8 cellular contexts compared by ENCODE assay signal in genomic region chrX:131747173-131747572, GRCh38.
DNase-seq lines count a peak whose midpoint lies in the region; ATAC-seq, FAIRE-seq and TF ChIP-seq lines count a peak whose summit lies in the region.

No MANE protein-coding gene starts in this region.

- ATAC-seq in GM19467 (IDR thresholded peaks at IDR 0.05; ENCODE audit: unreplicated experiment) (peak; percentile 45), GM19452 (IDR thresholded peaks at IDR 0.05; ENCODE audit: unreplicated experiment) (no peak)

- peak overlapping the region; percentile 55 to 83 (median 80) for H3K4me2 ChIP-seq in BLaER1 treated with 17β-estradiol and CSF1 and Interleukin-3, amounts not matched to agents 10 nM and 100 nM

- H3K27me3 Mint-ChIP-seq in activated CD4-positive, alpha-beta T cell treated with anti-CD3 and anti-CD28 coated beads, Interleukin-2, amount 10 ng/mL, durations not matched to agents 24 days and 14 days: no peaks in the 10 kb centered on the region

- peak; percentile 12 for FAIRE-seq in endometrium (lab: Jason Lieb, UNC)

- H3K9me3 Mint-ChIP-seq in activated CD4-positive, alpha-beta T cell treated with anti-CD3 and anti-CD28 coated beads, Interleukin-2, amount 10 ng/mL, durations not matched to agents 24 days and 14 days: no peaks in the 10 kb centered on the region

- DNase-seq in NCI-H748 (lab: John Stamatoyannopoulos, UW; ENCODE audit: unreplicated experiment): peak; percentile 92
- DNase-seq in tibial nerve (ENCODE audit: low spot score in 2 of 2): no peak
- DNase-seq in activated CD4-positive, alpha-beta T cell treated with anti-CD3 and anti-CD28 coated beads, Interleukin-2, amount 10 ng/mL, durations not matched to agents 24 days and 14 days: no peak
- DNase-seq in activated CD4-positive, CD25-positive, alpha-beta regulatory T cell (lab: John Stamatoyannopoulos, UW): no peak

- H3K27me3 ChIP-seq in BLaER1 treated with 17β-estradiol and CSF1 and Interleukin-3, amounts not matched to agents 10 nM and 100 nM: no peaks in the 10 kb centered on the region
- H3K27me3 ChIP-seq in tibial nerve: no peaks in the 10 kb centered on the region

- intact Hi-C loops in activated CD4-positive, alpha-beta T cell treated with anti-CD3 and anti-CD28 coated beads, Interleukin-2, amount 10 ng/mL, durations not matched to agents 24 days and 14 days (cut with micrococcal nuclease): no loop called here

- no peak overlapping the region for H3K4me3 Mint-ChIP-seq in activated CD4-positive, alpha-beta T cell treated with anti-CD3 and anti-CD28 coated beads, Interleukin-2, amount 10 ng/mL, durations not matched to agents 24 days and 14 days

- no peak for TF ChIP-seq EP300 in tibial nerve (IDR thresholded peaks at IDR 0.05)

- H3K9ac ChIP-seq in BLaER1 treated with 17β-estradiol and CSF1 and Interleukin-3, amounts not matched to agents 10 nM and 100 nM: peak overlapping the region; percentile 54 to 88 (median 81); a peak in 21 of 22 replicates

- WGBS in tibial nerve, 2 donors: 41 to 91% methylated on average over 4 to 9 of the region's 9 CpGs

- TF ChIP-seq POLR2A in tibial nerve (IDR thresholded peaks at IDR 0.05): no peak

- no peaks in the 10 kb centered on the region for H3K4me1 Mint-ChIP-seq in activated CD4-positive, alpha-beta T cell treated with anti-CD3 and anti-CD28 coated beads, Interleukin-2, amount 10 ng/mL, durations not matched to agents 24 days and 14 days

- H3K36me3 ChIP-seq in BLaER1 treated with 17β-estradiol and CSF1 and Interleukin-3, amounts not matched to agents 10 nM and 100 nM: peaks cover 30 to 93% (median 85%) of the 10 kb centered on the region in 11 experiments
- H3K36me3 ChIP-seq in tibial nerve: peaks cover 0 to 9% (median 0%) of the 10 kb centered on the region in 3 donors

- H3K27ac ChIP-seq in BLaER1 treated with 17β-estradiol and CSF1 and Interleukin-3, amounts not matched to agents 10 nM and 100 nM: peak overlapping the region in 10 of 11 experiments; percentile 61 to 92 (median 89); a peak in 17 of 22 replicates
- H3K27ac ChIP-seq in tibial nerve: peak overlapping the region in 1 of 4 donors; percentile 87

- H3K4me3 ChIP-seq in BLaER1 treated with 17β-estradiol and CSF1 and Interleukin-3, amounts not matched to agents 10 nM and 100 nM: peak overlapping the region; percentile 56 to 69 (median 64)
- H3K4me3 ChIP-seq in tibial nerve: peak overlapping the region in 2 of 4 donors; percentile 34 to 55

- H3K4me1 ChIP-seq in BLaER1 treated with 17β-estradiol and CSF1 and Interleukin-3, amounts not matched to agents 10 nM and 100 nM: peaks cover 0 to 5% (median 0%) of the 10 kb centered on the region in 10 experiments; a peak in 2 of 20 replicates
- H3K4me1 ChIP-seq in tibial nerve: no peaks in the 10 kb centered on the region

- peak in 4 of 5 experiments; percentile 31 to 60 (median 46) for TF ChIP-seq CTCF in tibial nerve (IDR thresholded peaks at IDR 0.05)

- H4K20me1 ChIP-seq in BLaER1 treated with 17β-estradiol and CSF1 and Interleukin-3, amounts not matched to agents 10 nM and 100 nM: no peaks in the 10 kb centered on the region

- H3K27ac Mint-ChIP-seq in activated CD4-positive, alpha-beta T cell treated with anti-CD3 and anti-CD28 coated beads, Interleukin-2, amount 10 ng/mL, durations not matched to agents 24 days and 14 days: no peak overlapping the region

- H3K36me3 Mint-ChIP-seq in activated CD4-positive, alpha-beta T cell treated with anti-CD3 and anti-CD28 coated beads, Interleukin-2, amount 10 ng/mL, durations not matched to agents 24 days and 14 days (ENCODE audit: low read depth): peaks cover 34% of the 10 kb centered on the region

- peaks cover 6 to 38% (median 22%) of the 10 kb centered on the region in 11 experiments for H3K9me3 ChIP-seq in BLaER1 treated with 17β-estradiol and CSF1 and Interleukin-3, amounts not matched to agents 10 nM and 100 nM (replicated peaks in 1 of 11)
- H3K9me3 ChIP-seq in tibial nerve: no peaks in the 10 kb centered on the region
